ENCODE assay signal across 1 cellular context in the genomic region with DNA sequence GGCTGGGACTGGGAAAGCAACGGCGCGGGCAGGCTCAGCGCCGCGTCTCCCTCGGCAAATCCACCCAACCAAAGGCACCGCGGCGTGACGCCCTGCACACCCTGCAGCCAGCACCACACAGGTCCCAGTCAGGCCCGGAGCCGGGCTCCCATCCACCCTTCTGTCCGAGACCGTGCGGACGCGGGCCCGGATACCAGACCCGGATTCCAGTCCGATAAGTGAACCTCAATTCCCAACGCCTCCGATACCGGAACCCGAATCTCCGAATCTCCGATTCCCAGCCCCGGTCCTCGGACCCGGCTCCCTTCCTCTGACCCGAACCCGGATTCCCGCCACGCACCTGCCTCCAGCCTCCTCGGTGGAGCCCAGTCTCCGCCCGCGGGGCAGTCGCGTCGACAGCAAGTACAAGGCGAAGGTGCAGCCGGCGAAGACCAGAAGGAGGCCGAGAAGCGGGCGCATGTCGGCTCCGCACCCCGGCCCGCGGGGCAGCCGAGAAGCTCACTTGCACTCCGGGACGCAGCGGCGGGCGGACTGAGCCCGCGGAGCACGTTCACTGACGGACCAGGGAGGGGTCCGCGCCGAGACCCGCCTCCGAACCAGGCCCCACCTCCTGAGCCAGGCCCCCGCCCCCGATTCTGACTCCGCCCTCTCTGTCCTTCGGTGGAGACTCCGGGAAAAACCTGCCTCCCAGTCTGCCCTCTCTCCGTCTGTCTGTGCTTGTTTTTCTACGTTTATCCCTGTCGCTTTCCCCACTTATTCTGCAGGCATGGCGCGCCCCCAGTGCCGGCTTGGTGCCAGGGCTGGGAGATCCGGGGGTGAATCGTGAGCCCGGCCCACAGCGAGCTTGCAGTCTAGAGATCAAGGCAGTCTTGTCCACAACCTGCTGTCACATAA.
TF ChIP-seq lines count a peak whose summit lies in the region.

A gene (minus strand): TSS at position 533 of the 894 bp plus-strand sequence. CDS start 74 bp downstream, at position 459.

TF ChIP-seq in HepG2, 621 proteins besides CTCF, POLR2A, EP300 and RAD21 (continued from another document and continues in another):
- TF ChIP-seq, protein P1, sequence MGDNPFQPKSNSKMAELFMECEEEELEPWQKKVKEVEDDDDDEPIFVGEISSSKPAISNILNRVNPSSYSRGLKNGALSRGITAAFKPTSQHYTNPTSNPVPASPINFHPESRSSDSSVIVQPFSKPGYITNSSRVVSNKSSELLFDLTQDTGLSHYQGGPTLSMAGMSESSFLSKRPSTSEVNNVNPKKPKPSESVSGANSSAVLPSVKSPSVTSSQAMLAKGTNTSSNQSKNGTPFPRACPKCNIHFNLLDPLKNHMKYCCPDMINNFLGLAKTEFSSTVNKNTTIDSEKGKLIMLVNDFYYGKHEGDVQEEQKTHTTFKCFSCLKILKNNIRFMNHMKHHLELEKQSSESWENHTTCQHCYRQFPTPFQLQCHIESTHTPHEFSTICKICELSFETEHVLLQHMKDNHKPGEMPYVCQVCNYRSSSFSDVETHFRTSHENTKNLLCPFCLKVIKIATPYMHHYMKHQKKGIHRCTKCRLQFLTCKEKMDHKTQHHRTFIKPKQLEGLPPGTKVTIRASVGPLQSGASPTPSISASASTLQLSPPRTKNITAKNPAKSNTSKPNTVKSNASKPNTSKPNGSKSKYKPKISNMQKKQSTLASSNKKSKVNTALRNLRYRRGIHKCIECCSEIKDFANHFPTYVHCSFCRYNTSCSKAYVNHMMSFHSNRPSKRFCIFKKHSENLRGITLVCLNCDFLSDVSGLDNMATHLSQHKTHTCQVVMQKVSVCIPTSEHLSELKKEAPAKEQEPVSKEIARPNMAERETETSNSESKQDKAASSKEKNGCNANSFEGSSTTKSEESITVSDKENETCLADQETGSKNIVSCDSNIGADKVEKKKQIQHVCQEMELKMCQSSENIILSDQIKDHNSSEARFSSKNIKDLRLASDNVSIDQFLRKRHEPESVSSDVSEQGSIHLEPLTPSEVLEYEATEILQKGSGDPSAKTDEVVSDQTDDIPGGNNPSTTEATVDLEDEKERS (CRISPR knock-in tag; IDR thresholded peaks at IDR 0.05): peak; percentile 90
- TF ChIP-seq, protein P2, sequence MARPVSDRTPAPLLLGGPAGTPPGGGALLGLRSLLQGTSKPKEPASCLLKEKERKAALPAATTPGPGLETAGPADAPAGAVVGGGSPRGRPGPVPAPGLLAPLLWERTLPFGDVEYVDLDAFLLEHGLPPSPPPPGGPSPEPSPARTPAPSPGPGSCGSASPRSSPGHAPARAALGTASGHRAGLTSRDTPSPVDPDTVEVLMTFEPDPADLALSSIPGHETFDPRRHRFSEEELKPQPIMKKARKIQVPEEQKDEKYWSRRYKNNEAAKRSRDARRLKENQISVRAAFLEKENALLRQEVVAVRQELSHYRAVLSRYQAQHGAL (CRISPR knock-in tag; IDR thresholded peaks at IDR 0.05; ENCODE audit: not compliant biosample characterization): peak; percentile 14
- TF ChIP-seq NFIB (CRISPR knock-in tag; IDR thresholded peaks at IDR 0.05; ENCODE audit: borderline replicate concordance): no peak
- no peak for TF ChIP-seq NFRKB (IDR thresholded peaks at IDR 0.05)
- TF ChIP-seq, protein P3, sequence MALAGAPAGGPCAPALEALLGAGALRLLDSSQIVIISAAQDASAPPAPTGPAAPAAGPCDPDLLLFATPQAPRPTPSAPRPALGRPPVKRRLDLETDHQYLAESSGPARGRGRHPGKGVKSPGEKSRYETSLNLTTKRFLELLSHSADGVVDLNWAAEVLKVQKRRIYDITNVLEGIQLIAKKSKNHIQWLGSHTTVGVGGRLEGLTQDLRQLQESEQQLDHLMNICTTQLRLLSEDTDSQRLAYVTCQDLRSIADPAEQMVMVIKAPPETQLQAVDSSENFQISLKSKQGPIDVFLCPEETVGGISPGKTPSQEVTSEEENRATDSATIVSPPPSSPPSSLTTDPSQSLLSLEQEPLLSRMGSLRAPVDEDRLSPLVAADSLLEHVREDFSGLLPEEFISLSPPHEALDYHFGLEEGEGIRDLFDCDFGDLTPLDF (CRISPR knock-in tag; IDR thresholded peaks at IDR 0.05): no peak
- TF ChIP-seq, protein P4, sequence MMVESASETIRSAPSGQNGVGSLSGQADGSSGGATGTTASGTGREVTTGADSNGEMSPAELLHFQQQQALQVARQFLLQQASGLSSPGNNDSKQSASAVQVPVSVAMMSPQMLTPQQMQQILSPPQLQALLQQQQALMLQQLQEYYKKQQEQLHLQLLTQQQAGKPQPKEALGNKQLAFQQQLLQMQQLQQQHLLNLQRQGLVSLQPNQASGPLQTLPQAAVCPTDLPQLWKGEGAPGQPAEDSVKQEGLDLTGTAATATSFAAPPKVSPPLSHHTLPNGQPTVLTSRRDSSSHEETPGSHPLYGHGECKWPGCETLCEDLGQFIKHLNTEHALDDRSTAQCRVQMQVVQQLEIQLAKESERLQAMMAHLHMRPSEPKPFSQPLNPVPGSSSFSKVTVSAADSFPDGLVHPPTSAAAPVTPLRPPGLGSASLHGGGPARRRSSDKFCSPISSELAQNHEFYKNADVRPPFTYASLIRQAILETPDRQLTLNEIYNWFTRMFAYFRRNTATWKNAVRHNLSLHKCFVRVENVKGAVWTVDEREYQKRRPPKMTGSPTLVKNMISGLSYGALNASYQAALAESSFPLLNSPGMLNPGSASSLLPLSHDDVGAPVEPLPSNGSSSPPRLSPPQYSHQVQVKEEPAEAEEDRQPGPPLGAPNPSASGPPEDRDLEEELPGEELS (CRISPR knock-in tag; IDR thresholded peaks at IDR 0.05): peak; percentile 52
- TF ChIP-seq SRSF1 (optimal IDR thresholded peaks at IDR 0.05; ENCODE audit: low read depth, low read length): peak; percentile 96
- TF ChIP-seq RFX3 (CRISPR knock-in tag; IDR thresholded peaks at IDR 0.05): no peak
- no peak for TF ChIP-seq THYN1 (CRISPR knock-in tag; IDR thresholded peaks at IDR 0.05; ENCODE audit: borderline replicate concordance, low read depth)
- TF ChIP-seq, protein P5, sequence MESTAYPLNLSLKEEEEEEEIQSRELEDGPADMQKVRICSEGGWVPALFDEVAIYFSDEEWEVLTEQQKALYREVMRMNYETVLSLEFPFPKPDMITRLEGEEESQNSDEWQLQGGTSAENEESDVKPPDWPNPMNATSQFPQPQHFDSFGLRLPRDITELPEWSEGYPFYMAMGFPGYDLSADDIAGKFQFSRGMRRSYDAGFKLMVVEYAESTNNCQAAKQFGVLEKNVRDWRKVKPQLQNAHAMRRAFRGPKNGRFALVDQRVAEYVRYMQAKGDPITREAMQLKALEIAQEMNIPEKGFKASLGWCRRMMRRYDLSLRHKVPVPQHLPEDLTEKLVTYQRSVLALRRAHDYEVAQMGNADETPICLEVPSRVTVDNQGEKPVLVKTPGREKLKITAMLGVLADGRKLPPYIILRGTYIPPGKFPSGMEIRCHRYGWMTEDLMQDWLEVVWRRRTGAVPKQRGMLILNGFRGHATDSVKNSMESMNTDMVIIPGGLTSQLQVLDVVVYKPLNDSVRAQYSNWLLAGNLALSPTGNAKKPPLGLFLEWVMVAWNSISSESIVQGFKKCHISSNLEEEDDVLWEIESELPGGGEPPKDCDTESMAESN (CRISPR knock-in tag; conservative IDR thresholded peaks at IDR 0.05): peak; percentile 100
- no peak for TF ChIP-seq RBAK (CRISPR knock-in tag; IDR thresholded peaks at IDR 0.05)
- TF ChIP-seq TOPORS (CRISPR knock-in tag; IDR thresholded peaks at IDR 0.05): peak; percentile 95
- TF ChIP-seq GPN1 (CRISPR knock-in tag; IDR thresholded peaks at IDR 0.05; ENCODE audit: borderline replicate concordance): peak; percentile 17; the same call in 1 of the 2 replicates
- TF ChIP-seq XBP1 (CRISPR knock-in tag; IDR thresholded peaks at IDR 0.05): no peak
- peak; percentile 94 for TF ChIP-seq ZFX (CRISPR knock-in tag; IDR thresholded peaks at IDR 0.05; ENCODE audit: low read depth)
- peak; percentile 94 for TF ChIP-seq ZMYM4 (CRISPR knock-in tag; IDR thresholded peaks at IDR 0.05)
- TF ChIP-seq KLF16 (CRISPR knock-in tag; IDR thresholded peaks at IDR 0.05): peak in 1 of 2 experiments; percentile 98; a peak in 2 of 4 replicates
- no peak for TF ChIP-seq NFYB (CRISPR knock-in tag; IDR thresholded peaks at IDR 0.05)
- TF ChIP-seq HCFC1 (IDR thresholded peaks at IDR 0.05; ENCODE audit: low read depth, low read length): peak; percentile 71
- TF ChIP-seq LCORL (IDR thresholded peaks at IDR 0.05): no peak
- peak; percentile 92 for TF ChIP-seq LCORL (CRISPR knock-in tag; IDR thresholded peaks at IDR 0.05)
- TF ChIP-seq, protein P6, sequence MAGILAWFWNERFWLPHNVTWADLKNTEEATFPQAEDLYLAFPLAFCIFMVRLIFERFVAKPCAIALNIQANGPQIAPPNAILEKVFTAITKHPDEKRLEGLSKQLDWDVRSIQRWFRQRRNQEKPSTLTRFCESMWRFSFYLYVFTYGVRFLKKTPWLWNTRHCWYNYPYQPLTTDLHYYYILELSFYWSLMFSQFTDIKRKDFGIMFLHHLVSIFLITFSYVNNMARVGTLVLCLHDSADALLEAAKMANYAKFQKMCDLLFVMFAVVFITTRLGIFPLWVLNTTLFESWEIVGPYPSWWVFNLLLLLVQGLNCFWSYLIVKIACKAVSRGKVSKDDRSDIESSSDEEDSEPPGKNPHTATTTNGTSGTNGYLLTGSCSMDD (CRISPR knock-in tag; IDR thresholded peaks at IDR 0.05): no peak
- TF ChIP-seq ZNF562 (CRISPR knock-in tag; IDR thresholded peaks at IDR 0.05; ENCODE audit: borderline replicate concordance): no peak
- peak; percentile 93; the same call in 1 of the 2 replicates for TF ChIP-seq ZNF607 (CRISPR knock-in tag; IDR thresholded peaks at IDR 0.05; ENCODE audit: borderline replicate concordance)
- peak; percentile 98 for TF ChIP-seq RBM39 (IDR thresholded peaks at IDR 0.05; ENCODE audit: low read depth, low read length, poor library complexity, severe bottlenecking)
- peak; percentile 95 for TF ChIP-seq DMAP1 (CRISPR knock-in tag; IDR thresholded peaks at IDR 0.05)
- peak; percentile 46; the same call in 1 of the 2 replicates for TF ChIP-seq CHD2 (IDR thresholded peaks at IDR 0.05; ENCODE audit: low read depth, low read length)
- 0 out of 4 replicates have a peak, but pooled peaks of 1 of the 2 experiments have one; percentile 48 for TF ChIP-seq NR2F1 (CRISPR knock-in tag; IDR thresholded peaks at IDR 0.05)
- peak; percentile 84; the same call in 1 of the 2 replicates for TF ChIP-seq ZSCAN22 (CRISPR knock-in tag; IDR thresholded peaks at IDR 0.05)
- TF ChIP-seq SP4 (CRISPR knock-in tag; IDR thresholded peaks at IDR 0.05): peak; percentile 99
- TF ChIP-seq ZMYM2 (CRISPR knock-in tag; IDR thresholded peaks at IDR 0.05): peak; percentile 90
- TF ChIP-seq ZNF839 (CRISPR knock-in tag; IDR thresholded peaks at IDR 0.05; ENCODE audit: borderline replicate concordance): no peak
- TF ChIP-seq ERF (CRISPR knock-in tag; IDR thresholded peaks at IDR 0.05): peak; percentile 84
- TF ChIP-seq KLF15 (CRISPR knock-in tag; IDR thresholded peaks at IDR 0.05; ENCODE audit: borderline replicate concordance): no peak
- TF ChIP-seq ZBTB8A (CRISPR knock-in tag; IDR thresholded peaks at IDR 0.05; ENCODE audit: borderline replicate concordance, low read depth): no peak
- no peak for TF ChIP-seq ATM (IDR thresholded peaks at IDR 0.05; ENCODE audit: borderline replicate concordance)
- no peak for TF ChIP-seq PRPF4 (IDR thresholded peaks at IDR 0.05; ENCODE audit: low read depth, low read length, poor library complexity, severe bottlenecking)
- TF ChIP-seq FLYWCH1 (CRISPR knock-in tag; IDR thresholded peaks at IDR 0.05): peak; percentile 20; the same call in 1 of the 2 replicates
- TF ChIP-seq, protein P7, sequence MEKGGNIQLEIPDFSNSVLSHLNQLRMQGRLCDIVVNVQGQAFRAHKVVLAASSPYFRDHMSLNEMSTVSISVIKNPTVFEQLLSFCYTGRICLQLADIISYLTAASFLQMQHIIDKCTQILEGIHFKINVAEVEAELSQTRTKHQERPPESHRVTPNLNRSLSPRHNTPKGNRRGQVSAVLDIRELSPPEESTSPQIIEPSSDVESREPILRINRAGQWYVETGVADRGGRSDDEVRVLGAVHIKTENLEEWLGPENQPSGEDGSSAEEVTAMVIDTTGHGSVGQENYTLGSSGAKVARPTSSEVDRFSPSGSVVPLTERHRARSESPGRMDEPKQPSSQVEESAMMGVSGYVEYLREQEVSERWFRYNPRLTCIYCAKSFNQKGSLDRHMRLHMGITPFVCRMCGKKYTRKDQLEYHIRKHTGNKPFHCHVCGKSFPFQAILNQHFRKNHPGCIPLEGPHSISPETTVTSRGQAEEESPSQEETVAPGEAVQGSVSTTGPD (CRISPR knock-in tag; IDR thresholded peaks at IDR 0.05): no peak
- no peak for TF ChIP-seq IKZF1 (IDR thresholded peaks at IDR 0.05)
- no peak for TF ChIP-seq ATF1 (CRISPR knock-in tag; IDR thresholded peaks at IDR 0.05)
- TF ChIP-seq ZNF883 (CRISPR knock-in tag; IDR thresholded peaks at IDR 0.05; ENCODE audit: not compliant biosample characterization): peak; percentile 95
- 0 out of 2 replicates have a peak, but pooled peaks have one; percentile 47 for TF ChIP-seq ZNF615 (CRISPR knock-in tag; IDR thresholded peaks at IDR 0.05; ENCODE audit: borderline replicate concordance)
- TF ChIP-seq CENPT (CRISPR knock-in tag; IDR thresholded peaks at IDR 0.05; ENCODE audit: low read depth): no peak
- peak; percentile 94 for TF ChIP-seq SALL2 (CRISPR knock-in tag; IDR thresholded peaks at IDR 0.05)
- TF ChIP-seq SIN3A (IDR thresholded peaks at IDR 0.05; ENCODE audit: borderline replicate concordance, low read depth, low read length): peak; percentile 90; the same call in 1 of the 2 replicates
- TF ChIP-seq, protein P8, sequence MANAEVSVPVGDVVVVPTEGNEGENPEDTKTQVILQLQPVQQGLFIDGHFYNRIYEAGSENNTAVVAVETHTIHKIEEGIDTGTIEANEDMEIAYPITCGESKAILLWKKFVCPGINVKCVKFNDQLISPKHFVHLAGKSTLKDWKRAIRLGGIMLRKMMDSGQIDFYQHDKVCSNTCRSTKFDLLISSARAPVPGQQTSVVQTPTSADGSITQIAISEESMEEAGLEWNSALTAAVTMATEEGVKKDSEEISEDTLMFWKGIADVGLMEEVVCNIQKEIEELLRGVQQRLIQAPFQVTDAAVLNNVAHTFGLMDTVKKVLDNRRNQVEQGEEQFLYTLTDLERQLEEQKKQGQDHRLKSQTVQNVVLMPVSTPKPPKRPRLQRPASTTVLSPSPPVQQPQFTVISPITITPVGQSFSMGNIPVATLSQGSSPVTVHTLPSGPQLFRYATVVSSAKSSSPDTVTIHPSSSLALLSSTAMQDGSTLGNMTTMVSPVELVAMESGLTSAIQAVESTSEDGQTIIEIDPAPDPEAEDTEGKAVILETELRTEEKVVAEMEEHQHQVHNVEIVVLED (CRISPR knock-in tag; IDR thresholded peaks at IDR 0.05; ENCODE audit: borderline replicate concordance): peak; percentile 98
- TF ChIP-seq ZFYVE20 (CRISPR knock-in tag; IDR thresholded peaks at IDR 0.05; ENCODE audit: borderline replicate concordance, low read depth): no peak; the same call in 1 of the 2 replicates
- peak; percentile 71; the same call in 1 of the 2 replicates for TF ChIP-seq ZSCAN25 (CRISPR knock-in tag; IDR thresholded peaks at IDR 0.05)
- TF ChIP-seq NAIF1 (CRISPR knock-in tag; IDR thresholded peaks at IDR 0.05; ENCODE audit: borderline replicate concordance): no peak
- no peak for TF ChIP-seq GTF3A (CRISPR knock-in tag; conservative IDR thresholded peaks at IDR 0.05)
- peak; percentile 79 for TF ChIP-seq ELF3 (CRISPR knock-in tag; IDR thresholded peaks at IDR 0.05)
- TF ChIP-seq ATRX (CRISPR knock-in tag; IDR thresholded peaks at IDR 0.05; ENCODE audit: borderline replicate concordance): no peak
- TF ChIP-seq KLF11 (CRISPR knock-in tag; IDR thresholded peaks at IDR 0.05): peak; percentile 85; the same call in 1 of the 2 replicates
- TF ChIP-seq KDM4B (CRISPR knock-in tag; IDR thresholded peaks at IDR 0.05): peak; percentile 79; the same call in 1 of the 2 replicates
- peak; percentile 69; the same call in 1 of the 2 replicates for TF ChIP-seq ZNF232 (CRISPR knock-in tag; IDR thresholded peaks at IDR 0.05; ENCODE audit: borderline replicate concordance)
